Comparison of ENCODE assay signal across 26 cellular contexts in genomic region chr19:54255105-54255775, GRCh38. TPM values are rescaled to one million over a fixed set of nuclear protein-coding genes. Genes with fewer than 3 reads are reported as not detected.
"Had no signal": no experiment of that assay in that cellular context is flagged by ENCODE, and none has a peak within 500 bp of the region (broad histone marks: within the 10 kb centered on the region; RNA-seq: fewer than 3 reads in every experiment).

No MANE protein-coding gene starts in this region.

- H2AFZ ChIP-seq: neural progenitor cell had no signal

- DNase-seq: activated CD4-positive, alpha-beta T cell treated with anti-CD3 and anti-CD28 coated beads for 1 hour; activated CD4-positive, alpha-beta T cell treated with anti-CD3 and anti-CD28 coated beads, Interleukin-2, amount 50 U/mL, for 4 hours; activated gamma-delta T cell treated with Interleukin-2 at 50 U/mL for 16 hours; effector memory CD8-positive, alpha-beta T cell; foreskin keratinocyte; hippocampal formation; mucosa of descending colon; naive B cell; ovary; stimulated activated CD4-positive, alpha-beta T cell treated with anti-CD3 and anti-CD28 coated beads, Interleukin-4, amount 100 ng/mL, for 4 hours; upper lobe of right lung had no signal

- ATAC-seq: activated naive CD4-positive, alpha-beta T cell treated with anti-CD3 and anti-CD28 coated beads, Interleukin-2, amount 50 U/mL, for 72 hours; effector memory CD8-positive, alpha-beta T cell; foreskin keratinocyte; mucosa of descending colon; sciatic nerve; stimulated activated memory B cell treated with anti-CD40 and anti-IgM and Interleukin-4, amounts not matched to agents 10 μg/mL and 1 μg/mL and 100 μg/mL, for 72 hours; upper lobe of right lung had no signal

- H3K9me3 ChIP-seq: adrenal gland, mucosa of descending colon, ovary, upper lobe of right lung had no signal

- H3K9ac ChIP-seq: neural progenitor cell had no signal

- H3K27me3 ChIP-seq: adrenal gland, foreskin keratinocyte, ovary had no signal

- H3K36me3 ChIP-seq: adrenal gland, neural progenitor cell, ovary, upper lobe of right lung had no signal

- H3K4me1 ChIP-seq: foreskin keratinocyte, neural progenitor cell, upper lobe of right lung had no signal

- H3K4me2 ChIP-seq: neural progenitor cell had no signal

- H3K4me3 ChIP-seq: mucosa of descending colon, neural progenitor cell, ovary, upper lobe of right lung had no signal

- H3K27ac ChIP-seq: adrenal gland, epithelial cell of prostate, foreskin keratinocyte, neural progenitor cell, ovary, upper lobe of right lung had no signal

RNA-seq across cellular contexts. Expression of gene LILRB5, which starts 1.8 kb away (rescaled TPM):
- total RNA-seq: activated CD8-positive, alpha-beta memory T cell treated with anti-CD3 and anti-CD28 coated beads for 36 hours; activated naive CD4-positive, alpha-beta T cell treated with anti-CD3 and anti-CD28 coated beads, Interleukin-2, amount 50 U/mL, for 72 hours; astrocyte; bronchial epithelial cell; dermis microvascular lymphatic vessel endothelial cell; fibroblast of lung; foreskin keratinocyte; lung microvascular endothelial cell; pulmonary artery endothelial cell; T-helper 1 cell treated with Interleukin-12 subunit alpha and Interleukin-12 subunit beta and Interleukin-4 antibody, amounts not matched to agents 30 ng/mL and 1 ng/mL, for 36 hours had no signal
- polyA plus RNA-seq: fibroblast of lung, foreskin keratinocyte, keratinocyte had no signal

RNA-seq across cellular contexts. Expression of gene LILRA6, which starts 12.7 kb away (rescaled TPM):
- total RNA-seq: activated CD8-positive, alpha-beta memory T cell treated with anti-CD3 and anti-CD28 coated beads for 36 hours; activated naive CD4-positive, alpha-beta T cell treated with anti-CD3 and anti-CD28 coated beads, Interleukin-2, amount 50 U/mL, for 72 hours; astrocyte; bronchial epithelial cell; dermis microvascular lymphatic vessel endothelial cell; fibroblast of lung; foreskin keratinocyte; lung microvascular endothelial cell; pulmonary artery endothelial cell had no signal
- polyA plus RNA-seq: fibroblast of lung, foreskin keratinocyte, keratinocyte had no signal

RNA-seq across cellular contexts. Expression of gene LILRB2, which starts 25.7 kb away (rescaled TPM):
- total RNA-seq: activated CD8-positive, alpha-beta memory T cell treated with anti-CD3 and anti-CD28 coated beads for 36 hours; activated naive CD4-positive, alpha-beta T cell treated with anti-CD3 and anti-CD28 coated beads, Interleukin-2, amount 50 U/mL, for 72 hours; astrocyte; bronchial epithelial cell; dermis microvascular lymphatic vessel endothelial cell; fibroblast of lung; foreskin keratinocyte; lung microvascular endothelial cell; pulmonary artery endothelial cell; T-helper 1 cell treated with Interleukin-12 subunit alpha and Interleukin-12 subunit beta and Interleukin-4 antibody, amounts not matched to agents 30 ng/mL and 1 ng/mL, for 36 hours had no signal
- polyA plus RNA-seq: fibroblast of lung, foreskin keratinocyte, keratinocyte had no signal

RNA-seq across cellular contexts. Expression of gene LILRB3, which starts 32.4 kb away (rescaled TPM):
- total RNA-seq: activated CD8-positive, alpha-beta memory T cell treated with anti-CD3 and anti-CD28 coated beads for 36 hours; astrocyte; bronchial epithelial cell; dermis microvascular lymphatic vessel endothelial cell; fibroblast of lung; foreskin keratinocyte; lung microvascular endothelial cell; pulmonary artery endothelial cell had no signal
- polyA plus RNA-seq: fibroblast of lung, keratinocyte had no signal
